27 cellular contexts compared by ENCODE assay signal in the genomic region with DNA sequence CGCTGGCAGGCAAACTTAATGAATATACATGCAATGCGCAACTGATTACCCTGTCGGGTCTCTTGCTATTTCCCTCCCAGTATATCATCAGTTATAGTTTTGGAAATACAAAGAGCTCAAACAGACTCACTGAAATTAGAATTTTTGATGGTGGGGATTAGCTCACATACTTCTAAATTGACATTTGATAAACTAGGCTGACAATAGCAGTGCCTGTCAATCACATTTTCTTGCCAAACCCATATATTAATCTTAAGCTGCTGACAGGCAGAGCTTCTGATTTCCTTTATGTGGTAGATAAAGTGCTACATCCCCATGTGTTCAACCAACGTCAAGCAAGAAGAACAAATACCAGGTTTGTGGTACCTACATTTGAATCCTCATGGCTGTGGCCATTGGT.
"Had no signal": no experiment of that assay in that cellular context is flagged by ENCODE, and none has a peak within 500 bp of the region (broad histone marks: within the 10 kb centered on the region; RNA-seq: fewer than 3 reads in every experiment).

No MANE protein-coding gene starts in this region.

- H3K36me3 Mint-ChIP-seq: mesothelial cell of epicardium; naive B cell; natural killer cell; stimulated activated naive B cell treated with anti-CD40 and anti-IgM and Interleukin-4, amounts not matched to agents 10 μg/mL and 1 μg/mL and 100 μg/mL, for 72 hours had no signal

- H3K27ac Mint-ChIP-seq: mesothelial cell of epicardium; naive B cell; natural killer cell; stimulated activated naive B cell treated with anti-CD40 and anti-IgM and Interleukin-4, amounts not matched to agents 10 μg/mL and 1 μg/mL and 100 μg/mL, for 72 hours had no signal

- H3K4me3 Mint-ChIP-seq: mesothelial cell of epicardium; naive B cell; natural killer cell; neural crest cell; stimulated activated naive B cell treated with anti-CD40 and anti-IgM and Interleukin-4, amounts not matched to agents 10 μg/mL and 1 μg/mL and 100 μg/mL, for 72 hours had no signal

- DNase-seq: islet precursor cell; left ventricle myocardium inferior; mesendoderm; naive B cell; natural killer cell; nucleus accumbens; pancreas; posterior cingulate gyrus; retina; right cardiac atrium; stimulated activated CD4-positive, alpha-beta T cell treated with anti-CD3 and anti-CD28 coated beads, Interleukin-12 subunit alpha, Interleukin-12 subunit beta, amount 100 ng/mL, for 4 hours; stimulated activated CD4-positive, alpha-beta T cell treated with anti-CD3 and anti-CD28 coated beads, Interleukin-15, amount 100 ng/mL, for 24 hours; stimulated activated CD4-positive, alpha-beta T cell treated with anti-CD3 and anti-CD28 coated beads, Interleukin-2, amount 100 ng/mL, for 24 hours; stimulated activated CD4-positive, alpha-beta T cell treated with anti-CD3 and anti-CD28 coated beads, Interleukin-4, amount 100 ng/mL, for 1 hour; stimulated activated naive B cell treated with anti-CD40 and anti-IgM and Interleukin-4, amounts not matched to agents 10 μg/mL and 1 μg/mL and 100 μg/mL, for 72 hours; stimulated activated naive CD8-positive, alpha-beta T cell treated with anti-CD3 and anti-CD28 coated beads, Interleukin-15, Interleukin-2, amounts not matched to agents 100 U/mL and 50 U/mL, for 24 hours; stomach; testis; thyroid gland; transverse colon; upper lobe of left lung had no signal

- H3K4me1 ChIP-seq: prostate gland, testis had no signal

- H3K9me3 ChIP-seq: left ventricle myocardium inferior, pancreas, prostate gland, stomach, testis, thyroid gland, transverse colon, upper lobe of left lung, vagina had no signal

- H3K4me1 Mint-ChIP-seq: naive B cell; natural killer cell; stimulated activated naive B cell treated with anti-CD40 and anti-IgM and Interleukin-4, amounts not matched to agents 10 μg/mL and 1 μg/mL and 100 μg/mL, for 72 hours had no signal

- H3K4me3 ChIP-seq: left ventricle myocardium inferior, lung, pancreas, prostate gland, skin epidermis, stomach, testis, thyroid gland, transverse colon, upper lobe of left lung, vagina had no signal

- H3K36me3 ChIP-seq: left ventricle myocardium inferior, pancreas, prostate gland, stomach, thyroid gland, transverse colon, upper lobe of left lung, vagina had no signal

- H3K9me3 Mint-ChIP-seq: natural killer cell; stimulated activated naive B cell treated with anti-CD40 and anti-IgM and Interleukin-4, amounts not matched to agents 10 μg/mL and 1 μg/mL and 100 μg/mL, for 72 hours had no signal

- H3K27ac ChIP-seq: left ventricle myocardium inferior, pancreas, prostate gland, skin epidermis, stomach, testis, thyroid gland, transverse colon, upper lobe of left lung, vagina had no signal

- H3K27me3 ChIP-seq: pancreas, stomach, testis, thyroid gland, transverse colon, upper lobe of left lung, vagina had no signal
